ENCODE assay signal across 2 cellular contexts in genomic region chr10:31404640-31405039, GRCh38.
TF ChIP-seq lines count a peak whose summit lies in the region.

No MANE protein-coding gene starts in this region.

TF ChIP-seq in K562, 482 proteins besides CTCF, POLR2A, EP300 and RAD21:
- TF ChIP-seq PBX2 (CRISPR knock-in tag; IDR thresholded peaks at IDR 0.05; ENCODE audit: low read depth): no peak
- peak; percentile 87 for TF ChIP-seq PBX2 (tag; conservative IDR thresholded peaks at IDR 0.05; ENCODE audit: low read depth)
- TF ChIP-seq XRCC4 (IDR thresholded peaks at IDR 0.05; ENCODE audit: extremely low read depth, insufficient read depth, insufficient read length): no peak
- TF ChIP-seq RCOR1 (IDR thresholded peaks at IDR 0.05; ENCODE audit: borderline replicate concordance in 1 of 2, low read depth in 2 of 2, low read length in 2 of 2): peak in 1 of 2 experiments; percentile 19; a peak in 1 of 4 replicates
- peak; percentile 45; the same call in 1 of the 2 replicates for TF ChIP-seq TEAD4 (IDR thresholded peaks at IDR 0.05; ENCODE audit: low read length)
- no peak for TF ChIP-seq TEAD4 (CRISPR knock-in tag; IDR thresholded peaks at IDR 0.05; ENCODE audit: borderline replicate concordance)
- TF ChIP-seq ATF1 (CRISPR knock-in tag; IDR thresholded peaks at IDR 0.05): no peak
- TF ChIP-seq ATF1 (tag; IDR thresholded peaks at IDR 0.05): no peak
- TF ChIP-seq SIN3A (IDR thresholded peaks at IDR 0.05; ENCODE audit: borderline replicate concordance in 2 of 2, control insufficient read depth in 1 of 2, low read depth in 2 of 2, low read length in 2 of 2): no peak
- TF ChIP-seq MEIS2 (IDR thresholded peaks at IDR 0.05; ENCODE audit: partially characterized antibody): peak; percentile 79
- no peak for TF ChIP-seq STAT6 (CRISPR knock-in tag; IDR thresholded peaks at IDR 0.05)
- peak; percentile 75; the same call in 1 of the 2 replicates for TF ChIP-seq ESRRA (IDR thresholded peaks at IDR 0.05; ENCODE audit: borderline replicate concordance, low read depth)
- TF ChIP-seq ZNF274 (IDR thresholded peaks at IDR 0.05; ENCODE audit: borderline replicate concordance, low read depth, low read length): no peak
- TF ChIP-seq TCF3 (CRISPR knock-in tag; IDR thresholded peaks at IDR 0.05): peak; percentile 67
- TF ChIP-seq ARID1B (IDR thresholded peaks at IDR 0.05): peak; percentile 62
- TF ChIP-seq ETV1 (tag; conservative IDR thresholded peaks at IDR 0.05; ENCODE audit: low read depth): peak; percentile 75
- 0 out of 2 replicates have a peak, but pooled peaks have one; percentile 9 for TF ChIP-seq ATF3 (IDR thresholded peaks at IDR 0.05)
- no peak for TF ChIP-seq ATF3 (CRISPR knock-in tag; conservative IDR thresholded peaks at IDR 0.05)
- peak; percentile 59 for TF ChIP-seq ZNF384 (IDR thresholded peaks at IDR 0.05; ENCODE audit: low read depth, low read length)
- TF ChIP-seq DMBX1 (CRISPR knock-in tag; IDR thresholded peaks at IDR 0.05; ENCODE audit: borderline replicate concordance): peak; percentile 58; the same call in 1 of the 2 replicates
- TF ChIP-seq ELF2 (CRISPR knock-in tag; IDR thresholded peaks at IDR 0.05): no peak
- no peak for TF ChIP-seq ZNF780A (CRISPR knock-in tag; IDR thresholded peaks at IDR 0.05)
- peak; percentile 57; the same call in 1 of the 2 replicates for TF ChIP-seq PKNOX1 (IDR thresholded peaks at IDR 0.05)
- peak; percentile 55 for TF ChIP-seq CBFA2T3 (IDR thresholded peaks at IDR 0.05)
- TF ChIP-seq NR2C2 (CRISPR knock-in tag; IDR thresholded peaks at IDR 0.05): no peak
- TF ChIP-seq NR2C2 (tag; IDR thresholded peaks at IDR 0.05): 0 out of 2 replicates have a peak, but pooled peaks have one; percentile 13

TF ChIP-seq in HepG2, 621 proteins besides CTCF, POLR2A, EP300 and RAD21 (continued from another document):
- TF ChIP-seq ZBTB26 (CRISPR knock-in tag; IDR thresholded peaks at IDR 0.05; ENCODE audit: borderline replicate concordance) (no peak), ZNF333 (CRISPR knock-in tag; IDR thresholded peaks at IDR 0.05; ENCODE audit: borderline replicate concordance) (no peak), ZNF552 (CRISPR knock-in tag; IDR thresholded peaks at IDR 0.05; ENCODE audit: borderline replicate concordance) (no peak), DZIP1 (CRISPR knock-in tag; IDR thresholded peaks at IDR 0.05) (no peak), REPIN1 (CRISPR knock-in tag; IDR thresholded peaks at IDR 0.05; ENCODE audit: borderline replicate concordance, low read depth) (no peak), CEBPB (IDR thresholded peaks at IDR 0.05; ENCODE audit: borderline replicate concordance, low read depth, low read length) (peak; percentile 35; the same call in 1 of the 2 replicates), MXD4 (CRISPR knock-in tag; IDR thresholded peaks at IDR 0.05) (no peak), TRIM24 (CRISPR knock-in tag; IDR thresholded peaks at IDR 0.05) (no peak), MATR3 (CRISPR knock-in tag; IDR thresholded peaks at IDR 0.05) (no peak), NFYC (CRISPR knock-in tag; IDR thresholded peaks at IDR 0.05) (no peak), ZNF460 (CRISPR knock-in tag; IDR thresholded peaks at IDR 0.05; ENCODE audit: borderline replicate concordance) (no peak), SMAD3 (CRISPR knock-in tag; IDR thresholded peaks at IDR 0.05) (no peak), HNF4A (CRISPR knock-in tag; IDR thresholded peaks at IDR 0.05) (peak; percentile 8; the same call in 1 of the 2 replicates), RARA (CRISPR knock-in tag; IDR thresholded peaks at IDR 0.05) (peak; percentile 61; the same call in 1 of the 2 replicates), ZNF580 (CRISPR knock-in tag; IDR thresholded peaks at IDR 0.05; ENCODE audit: borderline replicate concordance, low read depth) (no peak), AGO2 (optimal IDR thresholded peaks at IDR 0.05; ENCODE audit: low read depth, low read length) (no peak), PRDM10 (CRISPR knock-in tag; IDR thresholded peaks at IDR 0.05; ENCODE audit: low read depth) (no peak), BCL6 (CRISPR knock-in tag; IDR thresholded peaks at IDR 0.05) (0 out of 2 replicates have a peak, but pooled peaks have one; percentile 24), DNMT1 (CRISPR knock-in tag; IDR thresholded peaks at IDR 0.05) (no peak), TBX3 (IDR thresholded peaks at IDR 0.05; ENCODE audit: borderline replicate concordance) (peak; percentile 48; the same call in 1 of the 2 replicates), HOXD1 (CRISPR knock-in tag; IDR thresholded peaks at IDR 0.05) (0 out of 2 replicates have a peak, but pooled peaks have one; percentile 27), MAFG (CRISPR knock-in tag; IDR thresholded peaks at IDR 0.05) (no peak), ZNF644 (CRISPR knock-in tag; IDR thresholded peaks at IDR 0.05; ENCODE audit: low read depth) (0 out of 2 replicates have a peak, but pooled peaks have one; percentile 29), ZNF709 (CRISPR knock-in tag; IDR thresholded peaks at IDR 0.05) (no peak), GABPB1 (CRISPR knock-in tag; IDR thresholded peaks at IDR 0.05) (no peak), SUZ12 (IDR thresholded peaks at IDR 0.05; ENCODE audit: low read depth, low read length) (no peak), CEBPG (CRISPR knock-in tag; IDR thresholded peaks at IDR 0.05) (0 out of 2 replicates have a peak, but pooled peaks have one; percentile 9), POGK (CRISPR knock-in tag; conservative IDR thresholded peaks at IDR 0.05) (no peak), JUN (CRISPR knock-in tag; IDR thresholded peaks at IDR 0.05) (no peak), TFDP2 (CRISPR knock-in tag; IDR thresholded peaks at IDR 0.05) (no peak), MZF1 (CRISPR knock-in tag; IDR thresholded peaks at IDR 0.05; ENCODE audit: borderline replicate concordance) (no peak), SRF (IDR thresholded peaks at IDR 0.05; ENCODE audit: low read depth, low read length) (no peak), ZGPAT (CRISPR knock-in tag; IDR thresholded peaks at IDR 0.05) (no peak), JUND (CRISPR knock-in tag; IDR thresholded peaks at IDR 0.05) (no peak), SAP130 (CRISPR knock-in tag; IDR thresholded peaks at IDR 0.05; ENCODE audit: low read depth) (peak; percentile 51; the same call in 1 of the 2 replicates), ZNF710 (CRISPR knock-in tag; IDR thresholded peaks at IDR 0.05; ENCODE audit: borderline replicate concordance) (no peak), JUNB (CRISPR knock-in tag; IDR thresholded peaks at IDR 0.05; ENCODE audit: borderline replicate concordance) (no peak), ZNF33A (CRISPR knock-in tag; IDR thresholded peaks at IDR 0.05; ENCODE audit: borderline replicate concordance) (no peak), ZNF326 (CRISPR knock-in tag; IDR thresholded peaks at IDR 0.05; ENCODE audit: borderline replicate concordance) (no peak), TBX2 (CRISPR knock-in tag; IDR thresholded peaks at IDR 0.05; ENCODE audit: borderline replicate concordance) (peak; percentile 43; the same call in 1 of the 2 replicates), ZNF207 (IDR thresholded peaks at IDR 0.05; ENCODE audit: borderline replicate concordance) (no peak), XRCC5 (optimal IDR thresholded peaks at IDR 0.05; ENCODE audit: low read length) (no peak)
TF ChIP-seq in HepG2: peak in this region for 11.
